Comparison of ENCODE assay signal across 28 cellular contexts in genomic region chr10:26837139-26837538, GRCh38. TPM values are rescaled to one million over a fixed set of nuclear protein-coding genes. Genes with fewer than 3 reads are reported as not detected.
DNase-seq lines count a peak whose midpoint lies in the region; ATAC-seq and TF ChIP-seq lines count a peak whose summit lies in the region.
"Had no signal": no experiment of that assay in that cellular context is flagged by ENCODE, and none has a peak within 500 bp of the region (broad histone marks: within the 10 kb centered on the region; RNA-seq: fewer than 3 reads in every experiment).

No MANE protein-coding gene starts in this region.

- H3K4me1 Mint-ChIP-seq in CD14-positive monocyte (peaks cover 44% of the 10 kb centered on the region), memory B cell (peaks cover 50% of the 10 kb centered on the region)

- H4K20me1 ChIP-seq in OCI-LY7 (ENCODE audit: insufficient read depth, low read length) = no peaks in the 10 kb centered on the region

- H3K9me3 ChIP-seq in OCI-LY7 (ENCODE audit: low read length) = peaks cover 23% of the 10 kb centered on the region; the same call in 1 of the 2 replicates
- H3K9me3 ChIP-seq: prostate gland, uterus had no signal

- ATAC-seq in memory B cell (ENCODE audit: low read depth) (peak; percentile 86), GM19463 (IDR thresholded peaks at IDR 0.05; ENCODE audit: unreplicated experiment) (no peak), HG02973 (IDR thresholded peaks at IDR 0.05; ENCODE audit: unreplicated experiment) (no peak)
- ATAC-seq: activated CD8-positive, alpha-beta T cell treated with anti-CD3 and anti-CD28 coated beads for 36 hours; WTC11 had no signal

- CTCF ChIA-PET in OCI-LY7 (lab: Charles Lee; ENCODE audit: unreplicated experiment) = no interaction called here

- no peak for DNase-seq in CD14-positive monocyte (ENCODE audit: low spot score)
- peak; percentile 81 to 88 for DNase-seq in Kasumi-1 (lab: John Stamatoyannopoulos, UW)
- peak; percentile 4 for DNase-seq in SKM-1 (lab: John Stamatoyannopoulos, UW; ENCODE audit: unreplicated experiment)
- DNase-seq in memory B cell (ENCODE audit: low spot score in 2 of 2) = peak in 1 of 2 donors; percentile 8
- no peak for DNase-seq in OCI-LY7 (ENCODE audit: low spot score)
- DNase-seq in NCI-H1092 treated with DMSO at 0.1 percent for 48 hours (lab: John Stamatoyannopoulos, UW) = no peak
- DNase-seq: activated CD8-positive, alpha-beta T cell treated with anti-CD3 and anti-CD28 coated beads for 36 hours; activated naive CD4-positive, alpha-beta T cell treated with anti-CD3 and anti-CD28 coated beads for 36 hours; activated T-cell treated with anti-CD3 and anti-CD28 coated beads, Interleukin-2, amount 50 U/mL, for 24 hours; anterior cingulate cortex; caudate nucleus; DMS153; dorsolateral prefrontal cortex; foreskin fibroblast; NCI-H2171 treated with DMSO at 0.1 percent for 48 hours; NCI-H748 treated with DMSO at 0.1 percent for 48 hours; small intestine; stimulated activated CD4-positive, alpha-beta T cell treated with anti-CD3 and anti-CD28 coated beads, Interleukin-2, amount 100 ng/mL, for 48 hours; uterus had no signal

- H3K4me2 ChIP-seq in OCI-LY7 (ENCODE audit: low read length) = no peak overlapping the region
- H3K4me2 ChIP-seq: hepatocyte, KMS-11 had no signal

- H3K4me3 ChIP-seq in OCI-LY7 (ENCODE audit: low read depth, low read length, poor library complexity, severe bottlenecking) = no peak overlapping the region
- H3K4me3 ChIP-seq: dorsolateral prefrontal cortex, hepatocyte, prostate gland, uterus had no signal

- peaks cover 10 to 21% of the 10 kb centered on the region in 2 donors for H3K36me3 Mint-ChIP-seq in CD14-positive monocyte
- H3K36me3 Mint-ChIP-seq in memory B cell = peaks cover 20% of the 10 kb centered on the region

- H3K4me3 Mint-ChIP-seq in CD14-positive monocyte (no peak overlapping the region), memory B cell (no peak overlapping the region)
- H3K4me3 Mint-ChIP-seq: activated CD8-positive, alpha-beta T cell treated with anti-CD3 and anti-CD28 coated beads for 36 hours; activated naive CD4-positive, alpha-beta T cell treated with anti-CD3 and anti-CD28 coated beads for 36 hours; activated T-cell treated with anti-CD3 and anti-CD28 coated beads, Interleukin-2, amount 50 U/mL, for 24 hours; nephron; WTC11 had no signal

- BruUV-seq in OCI-LY7 (replicated peaks; lab: Mats Ljungman, UMichigan) = no TSS peak

- no peaks in the 10 kb centered on the region for H3K27me3 Mint-ChIP-seq in CD14-positive monocyte (ENCODE audit: low read depth in 3 of 3)
- H3K27me3 Mint-ChIP-seq in memory B cell = no peaks in the 10 kb centered on the region
- H3K27me3 Mint-ChIP-seq: activated CD8-positive, alpha-beta T cell treated with anti-CD3 and anti-CD28 coated beads for 36 hours; activated T-cell treated with anti-CD3 and anti-CD28 coated beads, Interleukin-2, amount 50 U/mL, for 24 hours had no signal

- TF ChIP-seq CTCF in CD14-positive monocyte (IDR thresholded peaks at IDR 0.05) (no peak), OCI-LY7 (conservative IDR thresholded peaks at IDR 0.05; ENCODE audit: low read length) (no peak)

- POLR2A ChIA-PET in OCI-LY7 (lab: Charles Lee) = interaction anchor here (0.6 to 1.9 kb wide), 7 partner anchors 11 to 47 kb away, joined by 3 to 9 read pairs (median 3); no protein-coding TSS in a partner anchor

- H3K27ac ChIP-seq in OCI-LY7 (ENCODE audit: low read depth, low read length, poor library complexity, severe bottlenecking) = no peak overlapping the region
- H3K27ac ChIP-seq: C4-2B, dorsolateral prefrontal cortex, epithelial cell of prostate, hepatocyte, KMS-11, prostate gland, uterus had no signal

- H3K79me2 ChIP-seq in OCI-LY7 (ENCODE audit: insufficient read depth, low read depth, low read length) = peaks cover 100% of the 10 kb centered on the region

- no peaks in the 10 kb centered on the region for H3K9me3 Mint-ChIP-seq in CD14-positive monocyte
- no peaks in the 10 kb centered on the region for H3K9me3 Mint-ChIP-seq in memory B cell

- H3K27ac Mint-ChIP-seq in CD14-positive monocyte (peak overlapping the region in 4 of 7 donors; percentile 40 to 82 (median 76)), memory B cell (no peak overlapping the region)
- H3K27ac Mint-ChIP-seq: activated CD8-positive, alpha-beta T cell treated with anti-CD3 and anti-CD28 coated beads for 36 hours; activated naive CD4-positive, alpha-beta T cell treated with anti-CD3 and anti-CD28 coated beads for 36 hours; activated T-cell treated with anti-CD3 and anti-CD28 coated beads, Interleukin-2, amount 50 U/mL, for 24 hours; WTC11 had no signal

- no peak overlapping the region for H2AFZ ChIP-seq in OCI-LY7 (ENCODE audit: low read length)
- H2AFZ ChIP-seq: hepatocyte had no signal

- no peaks in the 10 kb centered on the region for H3K9me2 ChIP-seq in OCI-LY7 (ENCODE audit: insufficient read depth, low read length)

- peaks cover 16% of the 10 kb centered on the region for H3K4me1 ChIP-seq in OCI-LY7 (ENCODE audit: insufficient read depth, low read length, poor library complexity, severe bottlenecking)
- H3K4me1 ChIP-seq: uterus had no signal

- H3K36me3 ChIP-seq in OCI-LY7 (ENCODE audit: insufficient read depth, low read length) = peaks cover 78% of the 10 kb centered on the region
- H3K36me3 ChIP-seq: prostate gland, uterus had no signal

- intact Hi-C loops in CD14-positive monocyte (cut with micrococcal nuclease) (no loop called here), OCI-LY7 (cut with micrococcal nuclease; ENCODE audit: unreplicated experiment) (no loop called here)

RNA-seq across cellular contexts. Expression of gene ABI1, which starts 23.6 kb away (rescaled TPM):
- polyA plus RNA-seq in CD14-positive monocyte = 10 to 100 TPM; 61.5 to 77.2 TPM
- 57.4 and 62.4 TPM in 2 replicates for total RNA-seq in OCI-LY7 (2014; rRNA removed; shearing (Covaris generic))
- total RNA-seq in OCI-LY7 (2022) = 76.9 and 87.6 TPM in 2 replicates

Comparison
In these comparisons a context has a peak if more than half of its experiments do, and no peak if none do; other contexts are left out.
1. DNase-seq: peak in Kasumi-1 (2 of 2) and SKM-1 (single experiment); none in CD14-positive monocyte (single experiment), OCI-LY7 (single experiment) and NCI-H1092 treated with DMSO at 0.1 percent for 48 hours (single experiment).